11 cellular contexts compared by ENCODE assay signal in genomic region chr4:108029731-108030130, GRCh38. TPM values are rescaled to one million over a fixed set of nuclear protein-coding genes. Genes with fewer than 3 reads are reported as not detected.
DNase-seq lines count a peak whose midpoint lies in the region; ATAC-seq and TF ChIP-seq lines count a peak whose summit lies in the region.
"Had no signal": no experiment of that assay in that cellular context is flagged by ENCODE, and none has a peak within 500 bp of the region (broad histone marks: within the 10 kb centered on the region; RNA-seq: fewer than 3 reads in every experiment).

No MANE protein-coding gene starts in this region.

- no peaks in the 10 kb centered on the region for H3K9me2 ChIP-seq in HCT116 (ENCODE audit: insufficient read depth)

- no peak for TF ChIP-seq RAD21 in HCT116 (IDR thresholded peaks at IDR 0.05; ENCODE audit: low read depth)

- no peak overlapping the region for H3K9ac ChIP-seq in HCT116 (ENCODE audit: low read length)

- TF ChIP-seq CTCF in CD4-positive, alpha-beta T cell (IDR thresholded peaks at IDR 0.05) = no peak
- no peak for TF ChIP-seq CTCF in HCT116 (IDR thresholded peaks at IDR 0.05 in 2 of 3, conservative IDR thresholded peaks at IDR 0.05 in 1 of 3; ENCODE audit: borderline replicate concordance in 1 of 3, insufficient read depth in 1 of 3, low read depth in 2 of 3, low read length in 2 of 3)

- POLR2A ChIA-PET in CD4-positive, alpha-beta T cell (lab: Charles Lee) = interaction anchor here (0.7 to 3.4 kb wide), 28 partner anchors 10 to 550 kb away, joined by 3 to 21 read pairs (median 6); no protein-coding TSS in a partner anchor
- POLR2A ChIA-PET in HCT116 (lab: Charles Lee) = no interaction called here

- no peak overlapping the region for H3K4me3 Mint-ChIP-seq in CD4-positive, alpha-beta T cell
- H3K4me3 Mint-ChIP-seq in activated T-cell treated with anti-CD3 and anti-CD28 coated beads, Interleukin-2, amount 50 U/mL, for 72 hours = peak overlapping the region; percentile 69 to 76
- H3K4me3 Mint-ChIP-seq: H9 had no signal

- no peak overlapping the region for H3K4me3 ChIP-seq in HCT116 (replicated peaks in 1 of 2; ENCODE audit: low read depth in 1 of 2, low read length in 2 of 2)

- intact Hi-C loops in CD4-positive, alpha-beta T cell (cut with DNase I, micrococcal nuclease) = loop anchor here (1.0 to 10.0 kb wide), 9 partner anchors 20 to 543 kb away; partner anchors contain the start of gene LEF1 (in 1 of the 2)
- intact Hi-C loops in HCT116 (cut with micrococcal nuclease) = loop anchor here (1.0 kb wide), 1 partner anchor 543 kb away; no protein-coding TSS in a partner anchor
- intact Hi-C loops in Right ventricle myocardium inferior (cut with DNase I) = no loop called here

- H3K36me3 ChIP-seq in HCT116 (ENCODE audit: control insufficient read depth in 1 of 2, insufficient read depth in 2 of 2, low read length in 2 of 2) = peaks cover 3 to 4% of the 10 kb centered on the region in 2 experiments; a peak in 3 of 4 replicates

- DNase-seq in CD4-positive, alpha-beta T cell = no peak
- DNase-seq in HCT116 (ENCODE audit: low read depth, low spot score) = no peak
- peak in 1 of 2 donors; percentile 30 for DNase-seq in activated T-cell treated with anti-CD3 and anti-CD28 coated beads, Interleukin-2, amount 50 U/mL, for 72 hours
- no peak for DNase-seq in left lobe of liver (ENCODE audit: low spot score)
- no peak for DNase-seq in dermis blood vessel endothelial cell
- DNase-seq in Right ventricle myocardium inferior (ENCODE audit: missing footprints) = no peak
- no peak for DNase-seq in DMS153 treated with DMSO at 0.1 percent for 48 hours (lab: John Stamatoyannopoulos, UW; ENCODE audit: unreplicated experiment)
- DNase-seq: KG1, occipital lobe had no signal

- no peaks in the 10 kb centered on the region for H3K79me2 ChIP-seq in HCT116 (ENCODE audit: insufficient read depth, low read length)

- peaks cover 31% of the 10 kb centered on the region for H3K36me3 Mint-ChIP-seq in CD4-positive, alpha-beta T cell (ENCODE audit: low read depth)
- peaks cover 9 to 25% of the 10 kb centered on the region in 2 donors for H3K36me3 Mint-ChIP-seq in activated T-cell treated with anti-CD3 and anti-CD28 coated beads, Interleukin-2, amount 50 U/mL, for 72 hours (ENCODE audit: insufficient read depth in 2 of 2)

- no peak overlapping the region for H2AFZ ChIP-seq in HCT116 (ENCODE audit: low read depth, low read length, poor library complexity, severe bottlenecking)

- no peaks in the 10 kb centered on the region for H3K9me3 ChIP-seq in CD4-positive, alpha-beta T cell (ENCODE audit: control insufficient read depth, low read length)
- H3K9me3 ChIP-seq in HCT116 (ENCODE audit: control insufficient read depth in 1 of 2, insufficient read depth in 1 of 2, low read depth in 1 of 2, low read length in 2 of 2) = no peaks in the 10 kb centered on the region

- CTCF ChIA-PET in CD4-positive, alpha-beta T cell (lab: Charles Lee) = interaction anchor here (0.6 to 3.8 kb wide), 50 partner anchors 10 to 559 kb away, joined by 3 to 44 read pairs (median 6); partner anchors contain the start of gene LEF1
- CTCF ChIA-PET in HCT116 (lab: Charles Lee) = interaction anchor here (1.1 to 1.7 kb wide), 5 partner anchors 11 to 1269 kb away, joined by 3 to 12 read pairs (median 4); no protein-coding TSS in a partner anchor

- H3K4me1 ChIP-seq in HCT116 (ENCODE audit: control insufficient read depth in 1 of 2, insufficient read depth in 2 of 2, low read length in 2 of 2) = no peaks in the 10 kb centered on the region

- no peak for TF ChIP-seq POLR2A in HCT116 (IDR thresholded peaks at IDR 0.05; ENCODE audit: borderline replicate concordance, extremely low read depth, insufficient read depth, insufficient read length)

- H3K27ac Mint-ChIP-seq in CD4-positive, alpha-beta T cell = peak overlapping the region; percentile 81
- peak overlapping the region; percentile 62 for H3K27ac Mint-ChIP-seq in activated T-cell treated with anti-CD3 and anti-CD28 coated beads, Interleukin-2, amount 50 U/mL, for 72 hours

- ATAC-seq in CD4-positive, alpha-beta T cell (ENCODE audit: poor library complexity) = peak; percentile 7
- ATAC-seq in HCT116 = 0 out of 2 replicates have a peak, but pooled peaks have one; percentile 9
- ATAC-seq in activated T-cell treated with anti-CD3 and anti-CD28 coated beads, Interleukin-2, amount 50 U/mL, for 72 hours (replicated peaks in 1 of 2) = peak; percentile 39 to 51
- ATAC-seq in left lobe of liver = peak; percentile 14
- no peak for ATAC-seq in GM21576 (IDR thresholded peaks at IDR 0.05; ENCODE audit: unreplicated experiment)
- no peak for ATAC-seq in Right ventricle myocardium inferior

- H3K27me3 Mint-ChIP-seq in CD4-positive, alpha-beta T cell = no peaks in the 10 kb centered on the region
- no peaks in the 10 kb centered on the region for H3K27me3 Mint-ChIP-seq in activated T-cell treated with anti-CD3 and anti-CD28 coated beads, Interleukin-2, amount 50 U/mL, for 72 hours (ENCODE audit: low read depth)

- RAD21 ChIA-PET in HCT116 (lab: Charles Lee; ENCODE audit: low non-redundant PET in 1 of 2, low total read pairs in 2 of 2, uncharacterized antibody in 2 of 2, unreplicated experiment in 2 of 2) = interaction anchor here in 1 of 2 experiments (1.3 kb wide), 1 partner anchor 30 kb away, joined by 4 read pairs; no protein-coding TSS in a partner anchor

- peaks cover 61% of the 10 kb centered on the region for H3K4me1 Mint-ChIP-seq in CD4-positive, alpha-beta T cell (ENCODE audit: low read depth)
- H3K4me1 Mint-ChIP-seq in activated T-cell treated with anti-CD3 and anti-CD28 coated beads, Interleukin-2, amount 50 U/mL, for 72 hours (ENCODE audit: low read depth) = peaks cover 65% of the 10 kb centered on the region

- H3K27ac ChIP-seq in CD4-positive, alpha-beta T cell (ENCODE audit: low read depth, low read length) = peak overlapping the region; percentile 42
- no peak overlapping the region for H3K27ac ChIP-seq in HCT116 (ENCODE audit: low read depth, low read length)

- H3K27me3 ChIP-seq in CD4-positive, alpha-beta T cell (ENCODE audit: control insufficient read depth, insufficient read depth, low read length) = no peaks in the 10 kb centered on the region
- H3K27me3 ChIP-seq in HCT116 (ENCODE audit: insufficient read depth, low read length) = no peaks in the 10 kb centered on the region

- no peaks in the 10 kb centered on the region for H3K9me3 Mint-ChIP-seq in CD4-positive, alpha-beta T cell
- no peaks in the 10 kb centered on the region for H3K9me3 Mint-ChIP-seq in activated T-cell treated with anti-CD3 and anti-CD28 coated beads, Interleukin-2, amount 50 U/mL, for 72 hours
- H3K9me3 Mint-ChIP-seq: H9 had no signal

- BruUV-seq in HCT116 (replicated peaks; lab: Mats Ljungman, UMichigan) = no TSS peak

- no peak overlapping the region for H3K4me2 ChIP-seq in HCT116 (ENCODE audit: low read length)

- H4K20me1 ChIP-seq in HCT116 (ENCODE audit: insufficient read depth) = no peaks in the 10 kb centered on the region

TF ChIP-seq in HCT116, 20 proteins besides CTCF, POLR2A, EP300 and RAD21:
- no peak for TF ChIP-seq ZNF274 (IDR thresholded peaks at IDR 0.05; ENCODE audit: low read depth, low read length)
TF ChIP-seq in HCT116: peak in this region for 0.

RNA-seq across cellular contexts. Expression of gene HADH, which starts 40.0 kb away (rescaled TPM):
- 10 to 100 TPM; 16.1 to 16.3 TPM for total RNA-seq in CD4-positive, alpha-beta T cell
- total RNA-seq in HCT116 (2021; ENCODE audit: unreplicated experiment) = 30.2 TPM
- 24.4 and 28.9 TPM in 2 replicates for polyA plus RNA-seq in HCT116 (2012)
- 10 to 100 TPM; 35.7 to 45.7 TPM for total RNA-seq in activated T-cell treated with anti-CD3 and anti-CD28 coated beads, Interleukin-2, amount 50 U/mL, for 72 hours
- 127 TPM for total RNA-seq in left lobe of liver
- 6.3 and 18.0 TPM in 2 replicates for total RNA-seq in dermis blood vessel endothelial cell
- total RNA-seq in Right ventricle myocardium inferior = 260 TPM

Comparison
In these comparisons a context has a peak if more than half of its experiments do, and no peak if none do; other contexts are left out.
1. ATAC-seq: peak in CD4-positive, alpha-beta T cell (single experiment), HCT116 (single experiment), activated T-cell treated with anti-CD3 and anti-CD28 coated beads, Interleukin-2, amount 50 U/mL, for 72 hours (2 of 2) and left lobe of liver (single experiment); none in GM21576 (single experiment) and Right ventricle myocardium inferior (single experiment).